Comparison of ENCODE assay signal across 11 cellular contexts in genomic region chr4:169225812-169226211, GRCh38. TPM values are rescaled to one million over a fixed set of nuclear protein-coding genes. Genes with fewer than 3 reads are reported as not detected.
DNase-seq lines count a peak whose midpoint lies in the region; ATAC-seq and TF ChIP-seq lines count a peak whose summit lies in the region.
"Had no signal": no experiment of that assay in that cellular context is flagged by ENCODE, and none has a peak within 500 bp of the region (broad histone marks: within the 10 kb centered on the region; RNA-seq: fewer than 3 reads in every experiment).

No MANE protein-coding gene starts in this region.

- intact Hi-C loops in mammary epithelial cell (cut with micrococcal nuclease) (loop anchor here (2.0 to 5.0 kb wide), 2 partner anchors 45 to 204 kb away; partner anchors contain the start of gene SH3RF1), stomach (cut with DNase I; ENCODE audit: low total_unique reads) (no loop called here)

- H3K4me3 ChIP-seq in mammary epithelial cell (replicated peaks in 1 of 3; ENCODE audit: insufficient read depth in 1 of 3, low read depth in 2 of 3, low read length in 3 of 3) (no peak overlapping the region), stomach (no peak overlapping the region), neural progenitor cell (no peak overlapping the region)
- H3K4me3 ChIP-seq: upper lobe of left lung had no signal

- in situ Hi-C loops in mammary epithelial cell (cut with MboI; ENCODE audit: low sequenced_read_pairs in 2 of 2), result no loop called here

- no peak for TF ChIP-seq CTCF in mammary epithelial cell (conservative IDR thresholded peaks at IDR 0.05 in 1 of 2, IDR thresholded peaks at IDR 0.05 in 1 of 2; ENCODE audit: extremely low read depth in 1 of 2, insufficient read depth in 1 of 2, low read depth in 1 of 2, low read length in 2 of 2)
- no peak for TF ChIP-seq CTCF in stomach (IDR thresholded peaks at IDR 0.05)
- TF ChIP-seq CTCF in neural progenitor cell (IDR thresholded peaks at IDR 0.05), result no peak

- H3K27me3 ChIP-seq in mammary epithelial cell (ENCODE audit: insufficient read depth, low read length) (no peaks in the 10 kb centered on the region), stomach (no peaks in the 10 kb centered on the region), neural progenitor cell (no peaks in the 10 kb centered on the region)
- H3K27me3 ChIP-seq: upper lobe of left lung had no signal

- H3K4me3 Mint-ChIP-seq in activated T-cell treated with anti-CD3 and anti-CD28 coated beads, Interleukin-2, amount 50 U/mL, for 72 hours, result no peak overlapping the region
- no peak overlapping the region for H3K4me3 Mint-ChIP-seq in neural progenitor cell
- H3K4me3 Mint-ChIP-seq: T-helper 2 cell treated with Interferon-gamma antibody and Interleukin-4, amounts not matched to agents 5 μg/mL and 100 μg/mL, for 36 hours had no signal

- no peaks in the 10 kb centered on the region for H3K36me3 Mint-ChIP-seq in activated T-cell treated with anti-CD3 and anti-CD28 coated beads, Interleukin-2, amount 50 U/mL, for 72 hours (ENCODE audit: insufficient read depth in 2 of 2)
- H3K36me3 Mint-ChIP-seq in neural progenitor cell, result no peaks in the 10 kb centered on the region

- H2AFZ ChIP-seq in mammary epithelial cell (ENCODE audit: low read depth, low read length), result no peak overlapping the region
- H2AFZ ChIP-seq in neural progenitor cell (replicated peaks), result no peak overlapping the region

- dilution Hi-C loops in mammary epithelial cell (cut with HindIII; ENCODE audit: low sequenced_read_pairs), result no loop called here

- H3K36me3 ChIP-seq in mammary epithelial cell (ENCODE audit: insufficient read depth, low read length) (no peaks in the 10 kb centered on the region), stomach (no peaks in the 10 kb centered on the region), neural progenitor cell (no peaks in the 10 kb centered on the region)
- H3K36me3 ChIP-seq: upper lobe of left lung had no signal

- no peak for DNase-seq in activated T-cell treated with anti-CD3 and anti-CD28 coated beads, Interleukin-2, amount 50 U/mL, for 72 hours
- DNase-seq in activated T-cell treated with anti-CD3 and anti-CD28 coated beads, Interleukin-2, amount 50 U/mL, for 1 hour, result no peak
- DNase-seq in mammary epithelial cell (peak; percentile 53), stomach (no peak), neural progenitor cell (ENCODE audit: low spot score) (no peak), NCI-H1930 (lab: John Stamatoyannopoulos, UW) (no peak), NCI-H748 treated with DMSO at 0.1 percent for 48 hours (lab: John Stamatoyannopoulos, UW) (no peak)
- DNase-seq: midbrain, upper lobe of left lung had no signal

- no peak overlapping the region for H3K27ac Mint-ChIP-seq in activated T-cell treated with anti-CD3 and anti-CD28 coated beads, Interleukin-2, amount 50 U/mL, for 72 hours
- H3K27ac Mint-ChIP-seq in neural progenitor cell, result no peak overlapping the region
- H3K27ac Mint-ChIP-seq: T-helper 2 cell treated with Interferon-gamma antibody and Interleukin-4, amounts not matched to agents 5 μg/mL and 100 μg/mL, for 36 hours had no signal

- CTCF ChIA-PET in mammary epithelial cell (lab: Charles Lee; ENCODE audit: low non-redundant PET), result no interaction called here

- peaks cover 57% of the 10 kb centered on the region for H3K4me1 ChIP-seq in mammary epithelial cell (ENCODE audit: insufficient read depth, low read length)
- peaks cover 0 to 47% (median 23%) of the 10 kb centered on the region in 4 donors for H3K4me1 ChIP-seq in stomach
- peaks cover 16% of the 10 kb centered on the region for H3K4me1 ChIP-seq in neural progenitor cell

- peak; percentile 49 to 62 for ATAC-seq in activated T-cell treated with anti-CD3 and anti-CD28 coated beads, Interleukin-2, amount 50 U/mL, for 72 hours (replicated peaks in 1 of 2)
- ATAC-seq in HG03378 (IDR thresholded peaks at IDR 0.05; ENCODE audit: unreplicated experiment), result peak; percentile 34

- peak overlapping the region; percentile 70 for H3K4me2 ChIP-seq in mammary epithelial cell (ENCODE audit: insufficient read depth, low read depth, low read length)
- H3K4me2 ChIP-seq in neural progenitor cell, result no peak overlapping the region

- no peaks in the 10 kb centered on the region for H3K9me3 Mint-ChIP-seq in activated T-cell treated with anti-CD3 and anti-CD28 coated beads, Interleukin-2, amount 50 U/mL, for 72 hours
- H3K9me3 Mint-ChIP-seq in neural progenitor cell, result peaks cover 2% of the 10 kb centered on the region
- H3K9me3 Mint-ChIP-seq: T-helper 2 cell treated with Interferon-gamma antibody and Interleukin-4, amounts not matched to agents 5 μg/mL and 100 μg/mL, for 36 hours had no signal

- BruUV-seq in mammary epithelial cell (replicated peaks; lab: Mats Ljungman, UMichigan), result TSS peak; percentile 91

- H3K9ac ChIP-seq in mammary epithelial cell (ENCODE audit: insufficient read depth, low read length), result no peak overlapping the region
- H3K9ac ChIP-seq in neural progenitor cell, result no peak overlapping the region

- no peak for TF ChIP-seq EP300 in stomach (IDR thresholded peaks at IDR 0.05)

- WGBS in mammary epithelial cell (ENCODE audit: low coverage, missing lambda C conversion rate), result 25% methylated on average over 2 of the region's 2 CpGs
- 34 to 53% (median 47%) methylated on average over 2 of the region's 2 CpGs for WGBS in stomach, 5 donors

- no peaks in the 10 kb centered on the region for H3K4me1 Mint-ChIP-seq in activated T-cell treated with anti-CD3 and anti-CD28 coated beads, Interleukin-2, amount 50 U/mL, for 72 hours (ENCODE audit: low read depth)
- H3K4me1 Mint-ChIP-seq in neural progenitor cell, result peaks cover 8% of the 10 kb centered on the region

- no peaks in the 10 kb centered on the region for H3F3A ChIP-seq in neural progenitor cell (ENCODE audit: low read depth)

- H4K20me1 ChIP-seq in mammary epithelial cell (ENCODE audit: insufficient read depth, low read length), result no peaks in the 10 kb centered on the region
- H4K20me1 ChIP-seq in neural progenitor cell (ENCODE audit: low read depth), result peaks cover 9% of the 10 kb centered on the region

- H3K79me2 ChIP-seq in mammary epithelial cell (ENCODE audit: insufficient read depth, low read length), result peaks cover 77% of the 10 kb centered on the region
- peaks cover 35% of the 10 kb centered on the region for H3K79me2 ChIP-seq in neural progenitor cell (ENCODE audit: low read depth)

- H3K27ac ChIP-seq in mammary epithelial cell (ENCODE audit: insufficient read depth, low read depth, low read length) (peak overlapping the region; percentile 88), stomach (peak overlapping the region in 3 of 5 donors; percentile 11 to 46 (median 42)), neural progenitor cell (no peak overlapping the region)

- TF ChIP-seq POLR2A in stomach (IDR thresholded peaks at IDR 0.05), result no peak

- H3K9me3 ChIP-seq in mammary epithelial cell (replicated peaks; ENCODE audit: insufficient read depth, low read length) (no peaks in the 10 kb centered on the region), stomach (no peaks in the 10 kb centered on the region), neural progenitor cell (ENCODE audit: low read depth) (no peaks in the 10 kb centered on the region)
- H3K9me3 ChIP-seq: upper lobe of left lung had no signal

- no peaks in the 10 kb centered on the region for H3K27me3 Mint-ChIP-seq in activated T-cell treated with anti-CD3 and anti-CD28 coated beads, Interleukin-2, amount 50 U/mL, for 72 hours (ENCODE audit: low read depth)
- H3K27me3 Mint-ChIP-seq in neural progenitor cell (ENCODE audit: insufficient read depth, low read depth), result peaks cover 2% of the 10 kb centered on the region

RNA-seq across cellular contexts. Expression of gene SH3RF1, which starts 44.9 kb away (rescaled TPM):
- under 1 TPM; 0.26 to 0.63 TPM for total RNA-seq in activated T-cell treated with anti-CD3 and anti-CD28 coated beads, Interleukin-2, amount 50 U/mL, for 72 hours
- total RNA-seq in mammary epithelial cell (10 to 100 TPM; 30.8 to 38.2 TPM), stomach (10 to 100 TPM; 16.3 to 47.8 (median 29.5) TPM), neural progenitor cell (ENCODE audit: low replicate concordance) (14.1 and 17.1 TPM in 2 replicates)
- polyA plus RNA-seq in mammary epithelial cell (16.6 TPM), stomach (10 to 100 TPM in 1 of 3 donors, 1 to 10 TPM in 2; 3.4 to 13.6 (median 8.4) TPM)
- 79.5 TPM for polyA minus RNA-seq in mammary epithelial cell
